In genomic region chr5:150256416-150257064, GRCh38 we compare ENCODE assay signal across 1 cellular context.
TF ChIP-seq lines count a peak whose summit lies in the region.

No MANE protein-coding gene starts in this region.

TF ChIP-seq in SK-N-SH treated with all-trans-retinoic acid at 6 μM for 48 hours, 23 proteins besides CTCF, POLR2A, EP300 and RAD21 (continued from another document):
- TF ChIP-seq PATZ1 (CRISPR knock-in tag; IDR thresholded peaks at IDR 0.05; ENCODE audit: borderline replicate concordance) (no peak), OSR1 (CRISPR knock-in tag; IDR thresholded peaks at IDR 0.05) (no peak), ESRRG (CRISPR knock-in tag; IDR thresholded peaks at IDR 0.05) (no peak)
